Comparison of ENCODE assay signal across 10 cellular contexts in the genomic region with DNA sequence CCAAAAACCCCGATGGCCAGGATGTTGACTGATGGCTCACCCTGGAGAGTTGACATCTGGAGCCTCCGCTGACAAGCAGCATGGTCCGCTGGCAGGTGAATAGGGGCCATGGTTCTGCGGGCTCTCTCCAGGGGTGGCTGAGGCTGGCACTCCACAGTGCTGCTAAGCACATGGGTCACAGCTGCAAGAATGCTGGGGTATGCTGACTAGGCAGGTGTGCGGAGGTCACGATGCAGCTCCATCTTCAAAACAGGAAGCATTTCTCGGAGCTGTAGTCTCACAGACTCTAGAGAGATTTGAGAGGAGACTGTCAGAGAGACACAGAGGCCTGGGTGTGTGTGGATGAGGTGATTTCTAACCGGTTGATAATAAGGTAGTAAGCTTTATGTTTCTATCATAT.
DNase-seq lines count a peak whose midpoint lies in the region; ATAC-seq and TF ChIP-seq lines count a peak whose summit lies in the region.
"Had no signal": no experiment of that assay in that cellular context is flagged by ENCODE, and none has a peak within 500 bp of the region (broad histone marks: within the 10 kb centered on the region; RNA-seq: fewer than 3 reads in every experiment).

No MANE protein-coding gene starts in this region.

- no peak overlapping the region for H3K4me3 Mint-ChIP-seq in progenitor cell of endocrine pancreas (ENCODE audit: low read depth)

- no peaks in the 10 kb centered on the region for H3K9me3 Mint-ChIP-seq in progenitor cell of endocrine pancreas (ENCODE audit: low read depth)

- H3K4me1 Mint-ChIP-seq in progenitor cell of endocrine pancreas (ENCODE audit: low read depth) = no peaks in the 10 kb centered on the region

- no peak for TF ChIP-seq CTCF in progenitor cell of endocrine pancreas (IDR thresholded peaks at IDR 0.05; ENCODE audit: unreplicated experiment)

- H3K36me3 Mint-ChIP-seq in progenitor cell of endocrine pancreas (ENCODE audit: insufficient read depth) = peaks cover 2% of the 10 kb centered on the region

- no peak overlapping the region for H3K27ac Mint-ChIP-seq in progenitor cell of endocrine pancreas

- no peaks in the 10 kb centered on the region for H3K27me3 Mint-ChIP-seq in progenitor cell of endocrine pancreas

- DNase-seq in COLO668 (lab: John Stamatoyannopoulos, UW; ENCODE audit: unreplicated experiment) = peak; percentile 2
- peak; percentile 61 for DNase-seq in germinal center (ENCODE audit: low spot score)
- no peak for DNase-seq in AG08396 (ENCODE audit: low spot score)
- no peak for DNase-seq in progenitor cell of endocrine pancreas (ENCODE audit: low spot score, unreplicated experiment)
- DNase-seq: hippocampal formation, NCI-H2081 had no signal

- ATAC-seq in GM21423 (IDR thresholded peaks at IDR 0.05; ENCODE audit: unreplicated experiment) (peak; percentile 56), GM21723 (IDR thresholded peaks at IDR 0.05; ENCODE audit: unreplicated experiment) (no peak), HG02623 (IDR thresholded peaks at IDR 0.05; ENCODE audit: unreplicated experiment) (no peak)
- ATAC-seq in activated CD4-positive, CD25-positive, alpha-beta regulatory T cell treated with anti-CD3 and anti-CD28 coated beads, Interleukin-2, amount 50 U/mL, for 24 hours = peak; percentile 69 to 80

Comparison
In these comparisons a context has a peak if more than half of its experiments do, and no peak if none do; other contexts are left out.
1. DNase-seq: peak in COLO668 (single experiment) and germinal center (single experiment); none in AG08396 (single experiment) and progenitor cell of endocrine pancreas (single experiment).
2. ATAC-seq: peak in GM21423 (single experiment) and activated CD4-positive, CD25-positive, alpha-beta regulatory T cell treated with anti-CD3 and anti-CD28 coated beads, Interleukin-2, amount 50 U/mL, for 24 hours (2 of 2); none in GM21723 (single experiment) and HG02623 (single experiment).